Comparison of ENCODE assay signal across 14 cellular contexts in the genomic region with DNA sequence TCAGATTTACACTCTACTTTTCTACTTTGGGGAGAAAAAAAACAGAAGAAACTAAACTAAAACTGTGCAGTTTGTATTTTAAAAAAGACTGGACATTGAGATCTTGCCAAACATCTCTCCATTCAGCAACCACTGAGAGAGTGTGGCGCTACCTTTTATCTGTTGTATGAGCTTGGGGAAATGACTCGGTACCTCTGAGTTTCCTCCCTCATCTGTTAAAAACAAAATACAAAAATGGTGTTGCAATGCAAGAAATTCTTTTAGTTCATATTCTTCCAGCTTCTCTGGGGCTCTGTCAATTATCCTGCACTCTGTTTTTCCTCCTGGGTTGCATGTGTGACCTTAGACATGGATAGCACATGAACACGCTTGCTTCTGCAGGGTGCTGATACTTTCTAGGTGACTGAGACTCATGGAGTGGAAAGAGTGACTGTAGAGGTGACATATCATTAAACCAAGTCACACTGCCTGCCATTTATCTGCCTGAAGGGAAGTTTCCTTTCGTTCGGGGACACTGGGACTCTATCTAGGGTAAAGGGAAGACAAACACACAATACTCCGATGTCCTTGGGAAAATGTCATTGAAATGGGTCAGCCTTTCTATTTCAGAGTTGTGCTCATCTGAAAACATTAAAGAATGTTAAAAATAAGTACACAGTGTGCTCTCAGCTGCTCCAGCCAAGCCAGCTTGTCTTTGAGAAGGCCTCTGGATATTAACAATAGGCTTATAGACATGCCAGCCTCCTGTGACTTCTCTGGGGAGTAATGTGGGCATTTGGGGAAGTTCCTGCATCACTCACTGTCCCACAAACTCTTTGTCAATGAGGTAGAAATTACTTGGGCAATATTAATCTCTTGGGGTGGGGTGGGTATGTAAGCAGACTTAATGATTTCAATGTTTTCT.
DNase-seq lines count a peak whose midpoint lies in the region; ATAC-seq and TF ChIP-seq lines count a peak whose summit lies in the region.
"Had no signal": no experiment of that assay in that cellular context is flagged by ENCODE, and none has a peak within 500 bp of the region (broad histone marks: within the 10 kb centered on the region; RNA-seq: fewer than 3 reads in every experiment).

No MANE protein-coding gene starts in this region.

- WGBS in esophagus muscularis mucosa, result 83% methylated on average over 6 of the region's 6 CpGs
- WGBS in thyroid gland, 2 donors, result 75 to 77% methylated on average over 6 of the region's 6 CpGs

- intact Hi-C loops in activated CD4-positive, alpha-beta T cell treated with anti-CD3 and anti-CD28 coated beads for 36 hours (cut with DNase I, micrococcal nuclease), result no loop called here
- intact Hi-C loops in esophagus muscularis mucosa (cut with DNase I), result no loop called here
- intact Hi-C loops in thyroid gland (cut with DNase I), result no loop called here

- no peak for DNase-seq in activated CD4-positive, alpha-beta T cell treated with anti-CD3 and anti-CD28 coated beads for 36 hours
- no peak for DNase-seq in activated CD4-positive, alpha-beta T cell treated with anti-CD3 and anti-CD28 coated beads for 4 hours
- DNase-seq in esophagus muscularis mucosa (ENCODE audit: extremely low spot score), result no peak
- peak; percentile 36 for DNase-seq in midbrain (lab: John Stamatoyannopoulos, UW)
- no peak for DNase-seq in thyroid gland
- DNase-seq in HK-2 (ENCODE audit: unreplicated experiment), result no peak
- DNase-seq in activated CD8-positive, alpha-beta memory T cell treated with anti-CD3 and anti-CD28 coated beads, Interleukin-2, amount 50 U/mL, for 48 hours, result no peak
- DNase-seq in glutamatergic neuron, result no peak
- DNase-seq: activated T-cell treated with anti-CD3 and anti-CD28 coated beads, Interleukin-2, amount 50 U/mL, for 4 hours; Calu3; NCI-H2029 treated with DMSO at 0.1 percent for 48 hours; SJCRH30; WERI-Rb-1 had no signal

- TF ChIP-seq POLR2A in esophagus muscularis mucosa (IDR thresholded peaks at IDR 0.05; ENCODE audit: low read depth) (no peak), thyroid gland (IDR thresholded peaks at IDR 0.05) (no peak)

- H3K27me3 Mint-ChIP-seq in activated CD4-positive, alpha-beta T cell treated with anti-CD3 and anti-CD28 coated beads for 36 hours, result no peaks in the 10 kb centered on the region
- no peaks in the 10 kb centered on the region for H3K27me3 Mint-ChIP-seq in glutamatergic neuron (ENCODE audit: unreplicated experiment)

- H3K9me3 ChIP-seq in esophagus muscularis mucosa, result no peaks in the 10 kb centered on the region
- H3K9me3 ChIP-seq in thyroid gland, result no peaks in the 10 kb centered on the region
- H3K9me3 ChIP-seq: SJCRH30 had no signal

- H3K27ac ChIP-seq in esophagus muscularis mucosa (replicated peaks in 1 of 4) (peak overlapping the region; percentile 5 to 62 (median 29)), thyroid gland (peak overlapping the region; percentile 21 to 66 (median 64))
- H3K27ac ChIP-seq: SJCRH30, WERI-Rb-1 had no signal

- H3K27me3 ChIP-seq in esophagus muscularis mucosa, result peaks cover 0 to 6% (median 0%) of the 10 kb centered on the region in 4 donors
- H3K27me3 ChIP-seq in thyroid gland, result no peaks in the 10 kb centered on the region
- H3K27me3 ChIP-seq: SJCRH30 had no signal

- CTCF ChIA-PET in activated CD4-positive, alpha-beta T cell treated with anti-CD3 and anti-CD28 coated beads for 36 hours (lab: Charles Lee), result interaction anchor here (1.0 kb wide), 1 partner anchor 756 kb away, joined by 3 read pairs; no protein-coding TSS in a partner anchor

- H3K4me3 ChIP-seq in esophagus muscularis mucosa, result no peak overlapping the region
- no peak overlapping the region for H3K4me3 ChIP-seq in thyroid gland (replicated peaks in 1 of 3)
- H3K4me3 ChIP-seq: SJCRH30 had no signal

- peak; percentile 42 for ATAC-seq in activated CD4-positive, alpha-beta T cell treated with anti-CD3 and anti-CD28 coated beads for 36 hours
- ATAC-seq: activated T-cell treated with anti-CD3 and anti-CD28 coated beads, Interleukin-2, amount 50 U/mL, for 4 hours; HCT116 had no signal

- H3K27ac Mint-ChIP-seq in activated CD4-positive, alpha-beta T cell treated with anti-CD3 and anti-CD28 coated beads for 36 hours, result no peak overlapping the region
- H3K27ac Mint-ChIP-seq in glutamatergic neuron (ENCODE audit: unreplicated experiment), result no peak overlapping the region

- peaks cover 0 to 24% (median 8%) of the 10 kb centered on the region in 4 donors for H3K4me1 ChIP-seq in esophagus muscularis mucosa
- H3K4me1 ChIP-seq in thyroid gland, result no peaks in the 10 kb centered on the region

- H3K36me3 Mint-ChIP-seq in activated CD4-positive, alpha-beta T cell treated with anti-CD3 and anti-CD28 coated beads for 36 hours (ENCODE audit: low read depth), result no peaks in the 10 kb centered on the region
- no peaks in the 10 kb centered on the region for H3K36me3 Mint-ChIP-seq in glutamatergic neuron (ENCODE audit: unreplicated experiment)

- POLR2A ChIA-PET in activated CD4-positive, alpha-beta T cell treated with anti-CD3 and anti-CD28 coated beads for 36 hours (lab: Charles Lee), result no interaction called here

- H3K4me1 Mint-ChIP-seq in activated CD4-positive, alpha-beta T cell treated with anti-CD3 and anti-CD28 coated beads for 36 hours, result peaks cover 3% of the 10 kb centered on the region
- H3K4me1 Mint-ChIP-seq in glutamatergic neuron (ENCODE audit: low read depth, unreplicated experiment), result peaks cover 3% of the 10 kb centered on the region

- H3K36me3 ChIP-seq in esophagus muscularis mucosa (no peaks in the 10 kb centered on the region), thyroid gland (no peaks in the 10 kb centered on the region)
- H3K36me3 ChIP-seq: SJCRH30, WERI-Rb-1 had no signal

- TF ChIP-seq EP300 in esophagus muscularis mucosa (IDR thresholded peaks at IDR 0.05), result no peak

- no peaks in the 10 kb centered on the region for H3K9me3 Mint-ChIP-seq in activated CD4-positive, alpha-beta T cell treated with anti-CD3 and anti-CD28 coated beads for 36 hours (ENCODE audit: low read depth)
- H3K9me3 Mint-ChIP-seq in glutamatergic neuron (ENCODE audit: unreplicated experiment), result no peaks in the 10 kb centered on the region
- H3K9me3 Mint-ChIP-seq: activated T-cell treated with anti-CD3 and anti-CD28 coated beads, Interleukin-2, amount 50 U/mL, for 4 hours had no signal

- H3K4me3 Mint-ChIP-seq in activated CD4-positive, alpha-beta T cell treated with anti-CD3 and anti-CD28 coated beads for 36 hours, result no peak overlapping the region
- no peak overlapping the region for H3K4me3 Mint-ChIP-seq in glutamatergic neuron (ENCODE audit: unreplicated experiment)
- H3K4me3 Mint-ChIP-seq: activated T-cell treated with anti-CD3 and anti-CD28 coated beads, Interleukin-2, amount 50 U/mL, for 4 hours had no signal

- TF ChIP-seq CTCF in esophagus muscularis mucosa (IDR thresholded peaks at IDR 0.05), result no peak
- TF ChIP-seq CTCF in thyroid gland (IDR thresholded peaks at IDR 0.05), result no peak
- TF ChIP-seq CTCF in glutamatergic neuron (IDR thresholded peaks at IDR 0.05; ENCODE audit: partially characterized antibody, unreplicated experiment), result no peak
